In the genomic region with DNA sequence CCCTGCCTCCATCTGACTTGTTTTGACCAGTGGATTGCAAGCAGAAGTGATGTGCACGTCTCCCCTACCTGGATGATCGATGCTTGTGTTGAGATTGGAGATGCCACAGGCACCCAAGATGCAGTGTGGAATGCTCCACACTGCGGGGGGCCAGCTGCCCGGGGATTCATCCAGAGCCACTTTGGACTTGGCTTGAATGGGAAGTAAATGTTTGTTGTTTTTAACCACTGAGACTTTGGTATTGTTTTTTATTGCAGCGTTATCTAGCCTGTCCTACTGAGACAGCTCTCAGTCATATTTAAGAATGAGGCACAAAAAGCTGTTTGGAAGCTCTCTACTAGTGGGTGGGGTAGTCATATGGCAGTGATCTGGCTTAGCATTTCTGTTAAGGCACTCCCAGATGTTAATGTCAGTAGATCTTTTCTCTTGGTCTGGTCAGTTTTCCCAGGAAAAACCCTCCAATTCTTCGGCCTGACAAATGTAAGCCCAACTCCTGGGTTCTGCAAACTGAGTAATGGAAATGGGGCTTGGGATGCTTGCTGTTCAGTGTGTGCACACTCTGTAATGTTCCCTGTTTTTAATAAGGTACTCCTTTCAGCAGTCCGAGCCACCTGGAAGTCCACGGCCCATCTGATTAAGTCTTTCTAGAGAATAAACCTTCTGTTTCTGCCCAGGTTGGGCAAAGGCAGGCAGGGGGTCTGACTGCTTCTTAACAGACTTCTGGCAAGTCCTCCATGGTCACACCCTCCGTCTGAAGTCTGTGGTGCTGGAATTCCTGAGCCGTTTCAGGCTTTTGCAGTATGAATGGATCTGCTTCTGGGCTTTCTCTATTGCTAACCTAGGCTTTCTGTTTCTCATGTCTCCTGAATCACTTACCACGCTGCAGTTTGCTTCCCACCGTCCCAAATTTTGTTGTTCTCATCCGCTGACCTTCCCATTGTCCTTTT, we compare ENCODE assay signal across 15 cellular contexts.
DNase-seq lines count a peak whose midpoint lies in the region; ATAC-seq and TF ChIP-seq lines count a peak whose summit lies in the region.
"Had no signal": no experiment of that assay in that cellular context is flagged by ENCODE, and none has a peak within 500 bp of the region (broad histone marks: within the 10 kb centered on the region; RNA-seq: fewer than 3 reads in every experiment).

No MANE protein-coding gene starts in this region.

- no peak for ATAC-seq in natural killer cell treated with Interleukin-12 subunit alpha and Interleukin-12 subunit beta and Interleukin-15 and Interleukin-18, amount 100 ng/mL, for 72 hours
- ATAC-seq in GM18909 (IDR thresholded peaks at IDR 0.05; ENCODE audit: poor library complexity, unreplicated experiment) = no peak
- ATAC-seq: activated CD8-positive, alpha-beta T cell treated with anti-CD3 and anti-CD28 coated beads for 36 hours; mucosa of descending colon had no signal

- H3K9ac ChIP-seq in iPS-15b (ENCODE audit: low read depth, low read length) (peak overlapping the region; percentile 17), skeletal muscle satellite cell (ENCODE audit: low read depth, low read length) (no peak overlapping the region)

- peak overlapping the region; percentile 57 for H3K4me2 ChIP-seq in skeletal muscle satellite cell (ENCODE audit: low read length)

- H3K36me3 ChIP-seq in iPS-15b (ENCODE audit: control insufficient read depth, insufficient read depth, low read length) = no peaks in the 10 kb centered on the region
- no peaks in the 10 kb centered on the region for H3K36me3 ChIP-seq in skeletal muscle satellite cell (ENCODE audit: insufficient read depth, low read length)

- H3K4me3 ChIP-seq in astrocyte of the spinal cord (ENCODE audit: low read depth, low read length) = peak overlapping the region; percentile 2
- no peak overlapping the region for H3K4me3 ChIP-seq in iPS-15b (ENCODE audit: low read depth, low read length)
- peak overlapping the region; percentile 16 for H3K4me3 ChIP-seq in skeletal muscle satellite cell (ENCODE audit: low read length)
- H3K4me3 ChIP-seq: mucosa of descending colon, skin epidermis had no signal

- no peaks in the 10 kb centered on the region for H3K9me3 Mint-ChIP-seq in HFFc6
- no peaks in the 10 kb centered on the region for H3K9me3 Mint-ChIP-seq in natural killer cell treated with Interleukin-12 subunit alpha and Interleukin-12 subunit beta and Interleukin-15 and Interleukin-18, amount 100 ng/mL, for 72 hours
- H3K9me3 Mint-ChIP-seq: activated CD8-positive, alpha-beta T cell treated with anti-CD3 and anti-CD28 coated beads for 36 hours; dendritic cell treated with granulocyte-macrophage colony-stimulating factor and Interleukin-4, amounts not matched to agents 40 ng/mL and 50 ng/mL, for 4 days had no signal

- no peaks in the 10 kb centered on the region; the same call in 1 of the 2 replicates for H3K27me3 Mint-ChIP-seq in HFFc6 (ENCODE audit: insufficient read depth)
- H3K27me3 Mint-ChIP-seq in natural killer cell treated with Interleukin-12 subunit alpha and Interleukin-12 subunit beta and Interleukin-15 and Interleukin-18, amount 100 ng/mL, for 72 hours = peaks cover 2 to 3% of the 10 kb centered on the region in 2 donors
- H3K27me3 Mint-ChIP-seq: dendritic cell treated with granulocyte-macrophage colony-stimulating factor and Interleukin-4, amounts not matched to agents 40 ng/mL and 50 ng/mL, for 4 days had no signal

- in situ Hi-C loops in astrocyte of the spinal cord (cut with HindIII; ENCODE audit: low sequenced_read_pairs) = no loop called here

- peak overlapping the region; percentile 36 for H3K27ac Mint-ChIP-seq in HFFc6
- no peak overlapping the region for H3K27ac Mint-ChIP-seq in natural killer cell treated with Interleukin-12 subunit alpha and Interleukin-12 subunit beta and Interleukin-15 and Interleukin-18, amount 100 ng/mL, for 72 hours
- H3K27ac Mint-ChIP-seq: activated CD8-positive, alpha-beta T cell treated with anti-CD3 and anti-CD28 coated beads for 36 hours; dendritic cell treated with granulocyte-macrophage colony-stimulating factor and Interleukin-4, amounts not matched to agents 40 ng/mL and 50 ng/mL, for 4 days had no signal

- H3K27me3 ChIP-seq in iPS-15b (ENCODE audit: control insufficient read depth, insufficient read depth, low read length) (no peaks in the 10 kb centered on the region), skeletal muscle satellite cell (ENCODE audit: control insufficient read depth, insufficient read depth, low read length) (no peaks in the 10 kb centered on the region)

- H3K4me1 Mint-ChIP-seq in HFFc6 (ENCODE audit: low read depth) = peaks cover 81% of the 10 kb centered on the region
- no peaks in the 10 kb centered on the region for H3K4me1 Mint-ChIP-seq in natural killer cell treated with Interleukin-12 subunit alpha and Interleukin-12 subunit beta and Interleukin-15 and Interleukin-18, amount 100 ng/mL, for 72 hours (ENCODE audit: low read depth in 2 of 2)

- H3K9me3 ChIP-seq in iPS-15b (ENCODE audit: control insufficient read depth, insufficient read depth, low read length) (no peaks in the 10 kb centered on the region), skeletal muscle satellite cell (replicated peaks; ENCODE audit: low read length) (no peaks in the 10 kb centered on the region)
- H3K9me3 ChIP-seq: mucosa of descending colon had no signal

- DNase-seq in HFFc6 (no peak), astrocyte of the spinal cord (ENCODE audit: low read depth, low spot score) (peak; percentile 55), DMS79 (lab: John Stamatoyannopoulos, UW) (no peak)
- DNase-seq in natural killer cell treated with Interleukin-12 subunit alpha and Interleukin-12 subunit beta and Interleukin-15 and Interleukin-18, amount 100 ng/mL, for 72 hours (ENCODE audit: low spot score) = no peak
- DNase-seq: activated CD8-positive, alpha-beta T cell treated with anti-CD3 and anti-CD28 coated beads for 36 hours; activated naive CD4-positive, alpha-beta T cell; DND-41; hippocampal formation; mucosa of descending colon; NCI-H2227 treated with DMSO at 0.1 percent for 48 hours had no signal

- H3K36me3 Mint-ChIP-seq in HFFc6 (ENCODE audit: low read depth) = peaks cover 1% of the 10 kb centered on the region; the same call in 1 of the 2 replicates
- no peaks in the 10 kb centered on the region for H3K36me3 Mint-ChIP-seq in natural killer cell treated with Interleukin-12 subunit alpha and Interleukin-12 subunit beta and Interleukin-15 and Interleukin-18, amount 100 ng/mL, for 72 hours

- peaks cover 39% of the 10 kb centered on the region for H3K4me1 ChIP-seq in iPS-15b (ENCODE audit: control insufficient read depth, insufficient read depth, low read length)
- H3K4me1 ChIP-seq in skeletal muscle satellite cell (ENCODE audit: control insufficient read depth, insufficient read depth, low read length) = peaks cover 49% of the 10 kb centered on the region

- H3K4me3 Mint-ChIP-seq in HFFc6 = peak overlapping the region; percentile 55; the same call in 1 of the 2 replicates
- no peak overlapping the region for H3K4me3 Mint-ChIP-seq in natural killer cell treated with Interleukin-12 subunit alpha and Interleukin-12 subunit beta and Interleukin-15 and Interleukin-18, amount 100 ng/mL, for 72 hours
- H3K4me3 Mint-ChIP-seq: activated CD8-positive, alpha-beta T cell treated with anti-CD3 and anti-CD28 coated beads for 36 hours; dendritic cell treated with granulocyte-macrophage colony-stimulating factor and Interleukin-4, amounts not matched to agents 40 ng/mL and 50 ng/mL, for 4 days had no signal

- no peak for TF ChIP-seq CTCF in HFFc6 (IDR thresholded peaks at IDR 0.05)
- TF ChIP-seq CTCF in astrocyte of the spinal cord (IDR thresholded peaks at IDR 0.05; ENCODE audit: low read depth, low read length) = no peak
